ENCODE assay signal across 13 cellular contexts in genomic region chr19:29927944-29928669, GRCh38. TPM values are rescaled to one million over a fixed set of nuclear protein-coding genes. Genes with fewer than 3 reads are reported as not detected.
DNase-seq lines count a peak whose midpoint lies in the region; ATAC-seq and TF ChIP-seq lines count a peak whose summit lies in the region.
"Had no signal": no experiment of that assay in that cellular context is flagged by ENCODE, and none has a peak within 500 bp of the region (broad histone marks: within the 10 kb centered on the region; RNA-seq: fewer than 3 reads in every experiment).

No MANE protein-coding gene starts in this region.

- no peak overlapping the region for H3K27ac ChIP-seq in mesendoderm (ENCODE audit: low read depth, low read length)
- no peak overlapping the region for H3K27ac ChIP-seq in ascending aorta
- H3K27ac ChIP-seq: gastrocnemius medialis, thyroid gland had no signal

- H3K9ac ChIP-seq in mesendoderm (ENCODE audit: low read length): no peak overlapping the region

- H2AK5ac ChIP-seq in mesendoderm (ENCODE audit: low read length): no peak overlapping the region

- H3K9me3 ChIP-seq in ascending aorta: no peaks in the 10 kb centered on the region
- H3K9me3 ChIP-seq: gastrocnemius medialis, thyroid gland had no signal

- no peak overlapping the region for H3K23ac ChIP-seq in mesendoderm (ENCODE audit: low read length)

- H3K4me2 ChIP-seq in mesendoderm (ENCODE audit: low read length): no peak overlapping the region

- no peak overlapping the region for H2BK5ac ChIP-seq in mesendoderm (ENCODE audit: low read length)

- no peak overlapping the region for H3K18ac ChIP-seq in mesendoderm (ENCODE audit: low read length)

- in situ Hi-C loops in GM13977 (cut with MboI; ENCODE audit: low pct_unique_long_range_greater_than_20kb, low sequenced_read_pairs, unreplicated experiment): no loop called here

- intact Hi-C loops in ascending aorta (cut with DNase I): no loop called here

- no peak for TF ChIP-seq CTCF in GM13977 (IDR thresholded peaks at IDR 0.05; ENCODE audit: extremely low read depth, insufficient read depth, missing control alignments)
- no peak for TF ChIP-seq CTCF in ascending aorta (IDR thresholded peaks at IDR 0.05)

- peak overlapping the region; percentile 65 for H3K56ac ChIP-seq in mesendoderm (ENCODE audit: low read length)

- no peaks in the 10 kb centered on the region for H3K27me3 ChIP-seq in mesendoderm (ENCODE audit: insufficient read depth, low read length, poor library complexity)
- no peaks in the 10 kb centered on the region for H3K27me3 ChIP-seq in ascending aorta
- H3K27me3 ChIP-seq: gastrocnemius medialis, thyroid gland had no signal

- DNase-seq in GM13977 (ENCODE audit: low spot score) (peak; percentile 52), NCI-H2227 treated with DMSO at 0.1 percent for 48 hours (lab: John Stamatoyannopoulos, UW) (peak; percentile 93), mesendoderm (peak; percentile 48), NCI-H2029 treated with DMSO at 0.1 percent for 48 hours (lab: John Stamatoyannopoulos, UW) (no peak), NCI-H1417 treated with DMSO at 0.1 percent for 48 hours (lab: John Stamatoyannopoulos, UW) (no peak), ascending aorta (ENCODE audit: low spot score in 2 of 2) (no peak), activated T-cell treated with anti-CD3 and anti-CD28 coated beads for 4 hours (no peak)
- DNase-seq: activated CD4-positive, alpha-beta T cell treated with anti-CD3 and anti-CD28 coated beads, Interleukin-2, amount 10 ng/mL, durations not matched to agents 7 days and 5 days; gastrocnemius medialis; RPMI8226; thyroid gland had no signal

- H4K8ac ChIP-seq in mesendoderm (ENCODE audit: low read depth, low read length): no peak overlapping the region

- H3K36me3 ChIP-seq in mesendoderm (ENCODE audit: control insufficient read depth, insufficient read depth, low read length): no peaks in the 10 kb centered on the region
- no peaks in the 10 kb centered on the region for H3K36me3 ChIP-seq in ascending aorta
- H3K36me3 ChIP-seq: gastrocnemius medialis, thyroid gland had no signal

- no peak overlapping the region for H4K5ac ChIP-seq in mesendoderm (ENCODE audit: low read length)

- no peaks in the 10 kb centered on the region for H3K79me1 ChIP-seq in mesendoderm (ENCODE audit: low read length)

- no peaks in the 10 kb centered on the region for H3K79me2 ChIP-seq in mesendoderm (ENCODE audit: control insufficient read depth, insufficient read depth, low read length)

- H3K4me1 ChIP-seq in mesendoderm (ENCODE audit: control insufficient read depth, low read depth, low read length) (no peaks in the 10 kb centered on the region), ascending aorta (no peaks in the 10 kb centered on the region)
- H3K4me1 ChIP-seq: gastrocnemius medialis, thyroid gland had no signal

- no peak overlapping the region for H2BK120ac ChIP-seq in mesendoderm (ENCODE audit: low read depth, low read length)

- H3K4ac ChIP-seq in mesendoderm (ENCODE audit: low read depth, low read length): peak overlapping the region; percentile 41

- WGBS in mesendoderm (ENCODE audit: extremely low coverage, insufficient coverage, low lambda C conversion rate): no CpG with 5 or more reads among the region's 14 CpGs

- H3K4me3 ChIP-seq in mesendoderm (ENCODE audit: low read length) (no peak overlapping the region), ascending aorta (no peak overlapping the region)
- H3K4me3 ChIP-seq: gastrocnemius medialis, thyroid gland had no signal

- peak; percentile 56 for ATAC-seq in GM21619 (IDR thresholded peaks at IDR 0.05; ENCODE audit: unreplicated experiment)
- ATAC-seq: gastrocnemius medialis, HCT116 had no signal

- no peak overlapping the region for H2BK15ac ChIP-seq in mesendoderm (replicated peaks; ENCODE audit: low read depth)

RNA-seq across cellular contexts. Expression of gene URI1, which starts 13.9 kb away (rescaled TPM):
- 50.9 TPM for polyA plus RNA-seq in mesendoderm (2013, experiment 1 of 2)
- polyA plus RNA-seq in mesendoderm (2013, experiment 2 of 2): 50.8 TPM
- 23.8 TPM for total RNA-seq in ascending aorta

Comparison
In these comparisons a context has a peak if more than half of its experiments do, and no peak if none do; other contexts are left out.
1. DNase-seq: peak in GM13977 (single experiment), NCI-H2227 treated with DMSO at 0.1 percent for 48 hours (single experiment) and mesendoderm (single experiment); none in NCI-H2029 treated with DMSO at 0.1 percent for 48 hours (single experiment), NCI-H1417 treated with DMSO at 0.1 percent for 48 hours (single experiment), ascending aorta (0 of 2) and activated T-cell treated with anti-CD3 and anti-CD28 coated beads for 4 hours (single experiment).